Comparison of ENCODE assay signal across 21 cellular contexts in genomic region chr16:58042886-58043515, GRCh38.
"Had no signal": no experiment of that assay in that cellular context is flagged by ENCODE, and none has a peak within 500 bp of the region (broad histone marks: within the 10 kb centered on the region; RNA-seq: fewer than 3 reads in every experiment).

No MANE protein-coding gene starts in this region.

- H3K36me3 ChIP-seq: prostate gland had no signal

- DNase-seq: dermis blood vessel endothelial cell; effector memory CD4-positive, alpha-beta T cell; erythroblast; esophagus squamous epithelium; foreskin melanocyte; left ventricle myocardium superior; lower lobe of right lung; natural killer cell; occipital lobe; right cardiac atrium; sigmoid colon; stimulated activated CD4-positive, alpha-beta T cell treated with anti-CD3 and anti-CD28 coated beads, Interleukin-4, amount 100 ng/mL, for 4 hours; stimulated activated naive CD8-positive, alpha-beta T cell treated with anti-CD3 and anti-CD28 coated beads, Interleukin-15, Interleukin-2, amounts not matched to agents 100 U/mL and 50 U/mL, for 24 hours; substantia nigra; testis; tibial artery had no signal

- H3K27ac Mint-ChIP-seq: natural killer cell; stimulated activated memory B cell treated with anti-CD40 and anti-IgM and Interleukin-4, amounts not matched to agents 10 μg/mL and 1 μg/mL and 100 μg/mL, for 72 hours; type B pancreatic cell had no signal

- H3K4me3 Mint-ChIP-seq: natural killer cell; stimulated activated memory B cell treated with anti-CD40 and anti-IgM and Interleukin-4, amounts not matched to agents 10 μg/mL and 1 μg/mL and 100 μg/mL, for 72 hours; type B pancreatic cell had no signal

- H3K4me1 Mint-ChIP-seq: natural killer cell; stimulated activated memory B cell treated with anti-CD40 and anti-IgM and Interleukin-4, amounts not matched to agents 10 μg/mL and 1 μg/mL and 100 μg/mL, for 72 hours had no signal

- H3K36me3 Mint-ChIP-seq: natural killer cell; stimulated activated memory B cell treated with anti-CD40 and anti-IgM and Interleukin-4, amounts not matched to agents 10 μg/mL and 1 μg/mL and 100 μg/mL, for 72 hours had no signal

- H3K27me3 ChIP-seq: esophagus squamous epithelium, sigmoid colon, testis, tibial artery had no signal

- ATAC-seq: left ventricle myocardium superior; lower lobe of right lung; natural killer cell; right cardiac atrium; stimulated activated memory B cell treated with anti-CD40 and anti-IgM and Interleukin-4, amounts not matched to agents 10 μg/mL and 1 μg/mL and 100 μg/mL, for 72 hours; stimulated activated naive CD8-positive, alpha-beta T cell treated with anti-CD3 and anti-CD28 coated beads, Interleukin-15, Interleukin-2, amounts not matched to agents 100 U/mL and 50 U/mL, for 24 hours had no signal

- H3K27me3 Mint-ChIP-seq: stimulated activated memory B cell treated with anti-CD40 and anti-IgM and Interleukin-4, amounts not matched to agents 10 μg/mL and 1 μg/mL and 100 μg/mL, for 72 hours; type B pancreatic cell had no signal

- H2AFZ ChIP-seq: parathyroid adenoma had no signal

- H3K27ac ChIP-seq: coronary artery, esophagus squamous epithelium, lower lobe of right lung, parathyroid adenoma, prostate gland, sigmoid colon, testis, tibial artery had no signal

- H3K9me3 Mint-ChIP-seq: natural killer cell; stimulated activated memory B cell treated with anti-CD40 and anti-IgM and Interleukin-4, amounts not matched to agents 10 μg/mL and 1 μg/mL and 100 μg/mL, for 72 hours; type B pancreatic cell had no signal

- H3K9me3 ChIP-seq: esophagus squamous epithelium, lower lobe of right lung, prostate gland, sigmoid colon, testis, tibial artery had no signal

- H3K79me2 ChIP-seq: parathyroid adenoma had no signal

- H3K4me3 ChIP-seq: coronary artery, esophagus squamous epithelium, lower lobe of right lung, prostate gland, sigmoid colon, testis, tibial artery had no signal

- H3K9ac ChIP-seq: parathyroid adenoma had no signal

- H3K4me1 ChIP-seq: parathyroid adenoma, prostate gland, sigmoid colon, tibial artery had no signal
